Comparison of ENCODE assay signal across 8 cellular contexts in genomic region chr17:76557368-76558209, GRCh38. TPM values are rescaled to one million over a fixed set of nuclear protein-coding genes. Genes with fewer than 3 reads are reported as not detected.
DNase-seq lines count a peak whose midpoint lies in the region; ATAC-seq and TF ChIP-seq lines count a peak whose summit lies in the region.

No MANE protein-coding gene starts in this region.

- H3K4me2 ChIP-seq in parathyroid adenoma (ENCODE audit: low read length): peak overlapping the region; percentile 93

- peaks cover 12% of the 10 kb centered on the region for H3K36me3 ChIP-seq in cardiac muscle cell
- H3K36me3 ChIP-seq in parathyroid adenoma (ENCODE audit: control insufficient read depth, insufficient read depth, low read length): no peaks in the 10 kb centered on the region
- H3K36me3 ChIP-seq in tibial nerve: peaks cover 0 to 7% (median 0%) of the 10 kb centered on the region in 3 donors

- no peaks in the 10 kb centered on the region for H3K27me3 ChIP-seq in cardiac muscle cell
- no peaks in the 10 kb centered on the region for H3K27me3 ChIP-seq in parathyroid adenoma (ENCODE audit: control insufficient read depth, insufficient read depth, low read length)
- H3K27me3 ChIP-seq in tibial nerve: no peaks in the 10 kb centered on the region

- peak; percentile 18 to 96 for TF ChIP-seq EP300 in tibial nerve (IDR thresholded peaks at IDR 0.05)

- H3K4me3 ChIP-seq in cardiac muscle cell (peak overlapping the region; percentile 47), parathyroid adenoma (ENCODE audit: low read depth, low read length) (peak overlapping the region; percentile 88), tibial nerve (peak overlapping the region; percentile 52 to 85 (median 74))

- no peaks in the 10 kb centered on the region for H3K9me3 ChIP-seq in cardiac muscle cell (ENCODE audit: low read depth)
- H3K9me3 ChIP-seq in parathyroid adenoma (ENCODE audit: control insufficient read depth, low read length): no peaks in the 10 kb centered on the region
- no peaks in the 10 kb centered on the region for H3K9me3 ChIP-seq in tibial nerve

- H3K4me1 ChIP-seq in cardiac muscle cell (ENCODE audit: low read depth) (peaks cover 5% of the 10 kb centered on the region), parathyroid adenoma (peaks cover 6% of the 10 kb centered on the region), tibial nerve (peaks cover 0 to 74% (median 35%) of the 10 kb centered on the region in 4 donors)

- peak; percentile 96 for ATAC-seq in HG02678 (IDR thresholded peaks at IDR 0.05; ENCODE audit: unreplicated experiment)

- peak overlapping the region; percentile 20 for H3K9ac ChIP-seq in parathyroid adenoma

- 1% methylated on average over 50 to 55 of the region's 55 CpGs for WGBS in tibial nerve, 2 donors

- H3K79me2 ChIP-seq in parathyroid adenoma: peaks cover 20% of the 10 kb centered on the region

- TF ChIP-seq CTCF in GM12872 (IDR thresholded peaks at IDR 0.05; ENCODE audit: insufficient read depth, low read depth, low read length): peak; percentile 83
- peak; percentile 58 for TF ChIP-seq CTCF in cardiac muscle cell (IDR thresholded peaks at IDR 0.05; ENCODE audit: low read depth, low read length)
- TF ChIP-seq CTCF in parathyroid adenoma (IDR thresholded peaks at IDR 0.05): peak; percentile 73
- peak; percentile 13 to 78 (median 29) for TF ChIP-seq CTCF in tibial nerve (IDR thresholded peaks at IDR 0.05)

- H2AFZ ChIP-seq in parathyroid adenoma: peak overlapping the region; percentile 92

- DNase-seq in NCI-H1105 treated with DMSO at 0.1 percent for 48 hours (lab: John Stamatoyannopoulos, UW) (peak; percentile 94), SKM-1 treated with dmso at 0.1 percent for 144 hours (lab: John Stamatoyannopoulos, UW; ENCODE audit: unreplicated experiment) (peak; percentile 96), cardiac muscle cell (ENCODE audit: low read depth in 1 of 2, low spot score in 1 of 2) (peak; percentile 97 to 98), tibial nerve (ENCODE audit: low spot score in 2 of 2) (peak; percentile 88 to 96)
- DNase-seq in activated naive CD8-positive, alpha-beta T cell treated with anti-CD3 and anti-CD28 coated beads, Interleukin-2, amount 50 U/mL, for 16 hours (ENCODE audit: low read depth, low spot score): peak; percentile 89

- peak; percentile 67 to 85 for TF ChIP-seq POLR2A in tibial nerve (IDR thresholded peaks at IDR 0.05)

- peak overlapping the region; percentile 74 for H3K27ac ChIP-seq in cardiac muscle cell
- H3K27ac ChIP-seq in parathyroid adenoma: peak overlapping the region; percentile 90
- H3K27ac ChIP-seq in tibial nerve: peak overlapping the region; percentile 77 to 95 (median 84)

RNA-seq across cellular contexts. Expression of gene PRCD, which starts 17.7 kb away (rescaled TPM):
- total RNA-seq in cardiac muscle cell (7.3 and 7.7 TPM in 2 replicates), tibial nerve (10 to 100 TPM in 3 of 4 donors, 1 to 10 TPM in 1; 6.6 to 23.5 (median 14.1) TPM)
- 13.3 and 14.4 TPM in 2 replicates for polyA plus RNA-seq in cardiac muscle cell

RNA-seq across cellular contexts. Expression of gene CYGB, which starts 20.1 kb away (rescaled TPM):
- 7.4 and 10.3 TPM in 2 replicates for total RNA-seq in cardiac muscle cell
- 3.5 and 11.9 TPM in 2 replicates for polyA plus RNA-seq in cardiac muscle cell
- 10 to 100 TPM; 40.2 to 59.2 (median 48.8) TPM for total RNA-seq in tibial nerve

RNA-seq across cellular contexts. Expression of gene ST6GALNAC2, which starts 28.1 kb away (rescaled TPM):
- total RNA-seq in cardiac muscle cell (0.11 and 1.0 TPM in 2 replicates), tibial nerve (100 to 1,000 TPM in 1 of 4 donors, 10 to 100 TPM in 3; 58.5 to 128 (median 69.1) TPM)
- 0.27 and 0.88 TPM in 2 replicates for polyA plus RNA-seq in cardiac muscle cell

RNA-seq across cellular contexts. Expression of gene RHBDF2, which starts 56.4 kb away (rescaled TPM):
- total RNA-seq in cardiac muscle cell (6.8 and 18.7 TPM in 2 replicates), tibial nerve (10 to 100 TPM; 33.1 to 99.0 (median 73.5) TPM)
- 8.7 and 9.5 TPM in 2 replicates for polyA plus RNA-seq in cardiac muscle cell

Comparison
In these comparisons a context has a peak if more than half of its experiments do, and no peak if none do; other contexts are left out.
1. Peak in every context shown above with its lines: DNase-seq, ATAC-seq, H3K4me3 ChIP-seq and H3K27ac ChIP-seq.
2. CTCF ChIP-seq: peak in every context shown above with its lines; median percentile 83 in GM12872; 73 in parathyroid adenoma; 58 in cardiac muscle cell; 29 in tibial nerve.
3. RNA of gene ST6GALNAC2, which starts 28.1 kb away (total RNA-seq): 58.5 to 128 TPM in tibial nerve; 0.11 to 1.0 TPM in cardiac muscle cell; every median in the first group is over 10 times any median in the second.